In genomic region chr19:39104104-39104708, GRCh38 we compare ENCODE assay signal across 1 cellular context.
TF ChIP-seq lines count a peak whose summit lies in the region.

No MANE protein-coding gene starts in this region.

TF ChIP-seq in SK-N-SH treated with all-trans-retinoic acid at 6 μM for 48 hours, 23 proteins besides CTCF, POLR2A, EP300 and RAD21 (continued from another document):
- TF ChIP-seq TCF4 (CRISPR knock-in tag; IDR thresholded peaks at IDR 0.05; ENCODE audit: borderline replicate concordance) (no peak), ZNF565 (CRISPR knock-in tag; conservative IDR thresholded peaks at IDR 0.05; ENCODE audit: low read depth) (no peak), ZNF70 (CRISPR knock-in tag; IDR thresholded peaks at IDR 0.05) (no peak), PPARA (CRISPR knock-in tag; IDR thresholded peaks at IDR 0.05; ENCODE audit: borderline replicate concordance) (no peak)
